Comparison of ENCODE assay signal across 1 cellular context in the genomic region with DNA sequence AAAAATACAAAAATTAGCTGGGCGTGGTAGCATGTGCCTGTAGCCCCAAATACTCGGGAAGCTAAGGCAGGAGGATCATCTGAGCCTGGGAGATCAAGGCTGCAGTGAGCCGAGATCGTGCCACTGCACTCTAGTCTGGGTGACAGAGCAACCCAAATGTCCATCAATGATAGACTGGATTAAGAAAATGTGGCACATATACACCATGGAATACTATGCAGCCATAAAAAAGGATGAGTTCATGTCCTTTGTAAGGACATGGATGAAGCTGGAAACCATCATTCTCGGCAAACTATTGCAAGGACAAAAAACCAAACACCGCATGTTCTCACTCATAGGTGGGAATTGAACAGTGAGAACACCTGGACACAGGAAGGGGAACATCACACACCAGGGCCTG.
TF ChIP-seq lines count a peak whose summit lies in the region.

No MANE protein-coding gene starts in this region.

TF ChIP-seq in K562, 482 proteins besides CTCF, POLR2A, EP300 and RAD21:
- peak; percentile 89 for TF ChIP-seq ZNF146 (CRISPR knock-in tag; IDR thresholded peaks at IDR 0.05; ENCODE audit: unreplicated experiment)
- peak; percentile 87 for TF ChIP-seq BCOR (IDR thresholded peaks at IDR 0.05)
TF ChIP-seq in K562: peak in this region for 2; not testable (repeated sequence) for 480.
